In the genomic region with DNA sequence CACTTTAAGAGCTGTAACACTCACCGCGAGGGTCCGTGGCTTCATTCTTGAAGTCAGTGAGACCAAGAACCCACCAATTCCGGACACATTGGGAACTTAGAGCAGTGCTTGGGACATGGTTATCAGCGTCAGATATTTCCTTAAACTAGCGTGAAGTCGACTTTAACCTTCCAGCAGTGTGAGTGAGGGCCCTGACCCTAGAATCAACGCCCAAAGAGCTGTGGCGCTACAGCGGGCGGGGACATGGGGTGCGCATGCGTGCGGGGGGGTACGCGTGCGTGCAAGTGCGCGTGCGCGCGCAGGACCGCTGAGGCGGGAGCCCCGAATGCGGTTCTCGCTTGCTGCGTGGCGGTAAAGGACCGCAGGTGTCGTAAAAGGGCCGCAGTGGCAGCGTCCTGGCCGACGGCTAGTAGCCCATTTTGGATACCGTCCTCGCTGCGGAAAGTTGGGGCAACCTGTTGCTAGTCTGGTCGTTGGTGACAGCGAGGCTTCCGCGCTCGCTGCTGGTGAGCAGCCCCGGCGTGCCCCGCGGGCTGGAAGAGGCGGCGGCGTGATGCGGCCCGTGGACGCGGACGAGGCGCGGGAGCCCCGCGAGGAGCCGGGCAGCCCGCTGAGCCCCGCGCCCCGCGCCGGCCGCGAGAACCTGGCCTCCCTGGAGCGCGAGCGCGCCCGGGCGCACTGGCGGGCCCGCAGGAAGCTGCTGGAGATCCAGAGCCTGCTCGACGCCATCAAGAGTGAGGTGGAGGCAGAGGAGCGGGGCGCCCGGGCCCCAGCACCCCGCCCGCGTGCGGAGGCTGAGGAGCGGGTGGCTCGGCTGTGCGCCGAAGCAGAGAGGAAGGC, we compare ENCODE assay signal across 8 cellular contexts. TPM values are rescaled to one million over a fixed set of nuclear protein-coding genes. Genes with fewer than 3 reads are reported as not detected.
A peak's percentile ranks its signal among the peaks of the same experiment; 100 is the strongest.
DNase-seq lines count a peak whose midpoint lies in the region; ATAC-seq, FAIRE-seq and TF ChIP-seq lines count a peak whose summit lies in the region.

No MANE protein-coding gene starts in this region.

- peak overlapping the region; percentile 90 for H3K27ac ChIP-seq in WERI-Rb-1
- H3K27ac ChIP-seq in smooth muscle cell (ENCODE audit: low read depth), result no peak overlapping the region

- H3F3A ChIP-seq in smooth muscle cell (ENCODE audit: low read depth), result no peaks in the 10 kb centered on the region

- H3K9me3 ChIP-seq in WERI-Rb-1 (ENCODE audit: severe bottlenecking), result peaks cover 2% of the 10 kb centered on the region
- H3K9me3 ChIP-seq in smooth muscle cell (replicated peaks; ENCODE audit: low read depth), result no peaks in the 10 kb centered on the region

- peak overlapping the region; percentile 64 for H2AFZ ChIP-seq in smooth muscle cell (ENCODE audit: low read depth)

- WGBS in smooth muscle cell (ENCODE audit: low lambda C conversion rate), result 3% methylated on average over 83 of the region's 89 CpGs

- peaks cover 14 to 23% (median 15%) of the 10 kb centered on the region in 3 donors for H3K27me3 Mint-ChIP-seq in immature natural killer cell (ENCODE audit: low read depth in 3 of 3)

- peaks cover 5 to 25% (median 10%) of the 10 kb centered on the region in 3 donors for H3K36me3 Mint-ChIP-seq in immature natural killer cell

- peak; percentile 85 for DNase-seq in A172 (ENCODE audit: low spot score)
- DNase-seq in NCI-H2171 (lab: John Stamatoyannopoulos, UW), result peak; percentile 83
- DNase-seq in WERI-Rb-1, result peak; percentile 97
- peak; percentile 84 for DNase-seq in bronchial epithelial cell (ENCODE audit: low read depth)
- peak; percentile 96 to 97 (median 96) for DNase-seq in immature natural killer cell
- DNase-seq in smooth muscle cell (lab: John Stamatoyannopoulos, UW; ENCODE audit: unreplicated experiment), result peak; percentile 57

- H3K4me1 Mint-ChIP-seq in immature natural killer cell, result peaks cover 52 to 57% of the 10 kb centered on the region in 2 donors

- H3K4me3 ChIP-seq in WERI-Rb-1 (ENCODE audit: low read depth, low read length), result peak overlapping the region; percentile 50
- H3K4me3 ChIP-seq in bronchial epithelial cell (ENCODE audit: low read depth, low read length), result peak overlapping the region; percentile 65
- peak overlapping the region; percentile 69 for H3K4me3 ChIP-seq in smooth muscle cell

- H3K27me3 ChIP-seq in WERI-Rb-1 (ENCODE audit: insufficient read depth, low read depth, severe bottlenecking) (no peaks in the 10 kb centered on the region), bronchial epithelial cell (ENCODE audit: control insufficient read depth, insufficient read depth, low read length) (no peaks in the 10 kb centered on the region), smooth muscle cell (ENCODE audit: low read depth) (no peaks in the 10 kb centered on the region)

- peaks cover 16% of the 10 kb centered on the region for H3K79me2 ChIP-seq in smooth muscle cell (ENCODE audit: low read depth)

- H3K36me3 ChIP-seq in WERI-Rb-1 (peaks cover 23% of the 10 kb centered on the region), bronchial epithelial cell (ENCODE audit: control insufficient read depth, insufficient read depth, low read length) (peaks cover 3% of the 10 kb centered on the region), smooth muscle cell (ENCODE audit: low read depth) (no peaks in the 10 kb centered on the region)

- peak overlapping the region; percentile 47 for H3K9ac ChIP-seq in smooth muscle cell (ENCODE audit: low read depth)

- peaks cover 25% of the 10 kb centered on the region for H4K20me1 ChIP-seq in smooth muscle cell (ENCODE audit: low read depth)

- peak overlapping the region; percentile 89 to 100 (median 97) for H3K4me3 Mint-ChIP-seq in immature natural killer cell

- ATAC-seq in GM18519 (IDR thresholded peaks at IDR 0.05; ENCODE audit: low FRiP score, unreplicated experiment) (peak; percentile 48), HG03045 (IDR thresholded peaks at IDR 0.05; ENCODE audit: unreplicated experiment) (peak; percentile 70)

- TF ChIP-seq CTCF in WERI-Rb-1 (IDR thresholded peaks at IDR 0.05; ENCODE audit: low read depth, low read length) (no peak), bronchial epithelial cell (IDR thresholded peaks at IDR 0.05; ENCODE audit: insufficient read depth, low read length, severe bottlenecking) (no peak), smooth muscle cell (IDR thresholded peaks at IDR 0.05; ENCODE audit: borderline replicate concordance, insufficient read depth, poor library complexity, severe bottlenecking) (no peak)

- H3K4me1 ChIP-seq in smooth muscle cell (ENCODE audit: low read depth), result peaks cover 22% of the 10 kb centered on the region

- H3K4me2 ChIP-seq in smooth muscle cell, result peak overlapping the region; percentile 97

- peak overlapping the region; percentile 93 to 99 (median 97) for H3K27ac Mint-ChIP-seq in immature natural killer cell

- no peaks in the 10 kb centered on the region for H3K9me3 Mint-ChIP-seq in immature natural killer cell

- FAIRE-seq in bronchial epithelial cell (lab: Jason Lieb, UNC), result peak; percentile 90

RNA-seq across cellular contexts. Expression of gene S100P, which starts 19.8 kb away (rescaled TPM):
- not detected in 2 replicates for total RNA-seq in A172 (2014; rRNA removed; shearing (Covaris generic))
- total RNA-seq in bronchial epithelial cell, result 641 and 928 TPM in 2 replicates
- polyA plus RNA-seq in immature natural killer cell, result 1 to 10 TPM in 1 of 3 donors, not detected in 2; 1.5 TPM
- 1.3 and 4.0 TPM in 2 replicates for total RNA-seq in smooth muscle cell
- polyA plus RNA-seq in smooth muscle cell, result 6.6 and 27.3 TPM in 2 replicates

RNA-seq across cellular contexts. Expression of gene MRFAP1, which starts 33.4 kb away (rescaled TPM):
- 153 and 191 TPM in 2 replicates for total RNA-seq in A172 (2014; rRNA removed; shearing (Covaris generic))
- total RNA-seq in bronchial epithelial cell (69.5 and 127 TPM in 2 replicates), smooth muscle cell (165 TPM in 2 replicates)
- polyA plus RNA-seq in immature natural killer cell (100 to 1,000 TPM; 143 to 174 (median 161) TPM), smooth muscle cell (206 and 231 TPM in 2 replicates)

RNA-seq across cellular contexts. Expression of gene MRFAP1L1, which starts 35.8 kb away (rescaled TPM):
- 71.6 and 90.6 TPM in 2 replicates for total RNA-seq in A172 (2014; rRNA removed; shearing (Covaris generic))
- 57.9 and 79.2 TPM in 2 replicates for total RNA-seq in bronchial epithelial cell
- 100 to 1,000 TPM in 2 of 3 donors, 10 to 100 TPM in 1; 81.3 to 159 (median 139) TPM for polyA plus RNA-seq in immature natural killer cell
- 67.1 and 70.2 TPM in 2 replicates for total RNA-seq in smooth muscle cell
- polyA plus RNA-seq in smooth muscle cell, result 46.2 and 48.9 TPM in 2 replicates

RNA-seq across cellular contexts. Expression of gene BLOC1S4, which starts 42.1 kb away (rescaled TPM):
- total RNA-seq in A172 (2014; rRNA removed; shearing (Covaris generic)), result 16.8 and 23.2 TPM in 2 replicates
- total RNA-seq in bronchial epithelial cell (14.2 and 14.5 TPM in 2 replicates), smooth muscle cell (20.6 and 21.8 TPM in 2 replicates)
- polyA plus RNA-seq in immature natural killer cell (10 to 100 TPM; 53.5 to 65.8 (median 54.2) TPM), smooth muscle cell (39.8 and 41.8 TPM in 2 replicates)

Comparison
In these comparisons a context has a peak if more than half of its experiments do, and no peak if none do; other contexts are left out.
1. RNA of gene S100P, which starts 19.8 kb away (total RNA-seq): 641 to 928 TPM in bronchial epithelial cell; 1.3 to 4.0 TPM in smooth muscle cell and not detected in A172; every median in the first group is over 100 times any median in the second.
2. Peak in every context shown above with its lines, with median percentiles within 50 percentile points of each other: DNase-seq and H3K4me3 ChIP-seq.